1 cellular context compared by ENCODE assay signal in the genomic region with DNA sequence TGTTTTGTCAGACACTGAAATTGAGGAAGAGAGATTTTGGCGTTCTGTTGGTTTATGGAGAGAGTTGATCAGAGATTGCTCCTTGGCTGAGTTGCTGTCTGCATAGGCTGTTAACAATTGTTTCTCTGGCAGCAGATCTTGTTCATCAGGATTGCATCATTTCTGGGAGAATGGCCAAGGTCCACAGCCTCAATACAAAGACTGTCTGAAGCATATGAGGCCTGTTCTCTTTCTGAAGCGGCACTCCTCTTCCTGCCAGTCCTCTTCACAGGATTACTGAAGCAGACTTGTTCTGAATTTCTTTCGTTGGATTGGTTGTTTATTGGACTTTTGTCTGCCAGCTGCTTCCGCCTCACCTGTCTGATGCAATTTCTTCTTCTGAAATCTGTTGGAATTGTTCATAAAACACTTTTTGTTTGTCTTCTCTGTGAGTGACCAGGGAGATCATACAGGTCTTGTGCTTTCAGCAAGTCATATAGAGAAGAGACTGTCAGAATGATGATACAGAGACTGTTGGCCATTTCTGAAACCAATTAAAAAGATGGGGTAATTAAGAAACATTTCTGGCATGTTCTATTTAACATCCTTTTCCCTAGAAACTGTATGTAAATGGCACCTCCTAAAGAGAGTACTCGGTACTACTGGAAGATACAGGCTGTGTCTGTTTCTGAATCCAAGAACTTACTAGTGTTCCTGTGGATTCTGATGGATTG.
A peak's percentile ranks its signal among the peaks of the same experiment; 100 is the strongest.
TF ChIP-seq lines count a peak whose summit lies in the region.

No MANE protein-coding gene starts in this region.

TF ChIP-seq in HEK293, 187 proteins besides CTCF, POLR2A, EP300 and RAD21 (continued from another document and continues in another):
- TF ChIP-seq, protein P1, sequence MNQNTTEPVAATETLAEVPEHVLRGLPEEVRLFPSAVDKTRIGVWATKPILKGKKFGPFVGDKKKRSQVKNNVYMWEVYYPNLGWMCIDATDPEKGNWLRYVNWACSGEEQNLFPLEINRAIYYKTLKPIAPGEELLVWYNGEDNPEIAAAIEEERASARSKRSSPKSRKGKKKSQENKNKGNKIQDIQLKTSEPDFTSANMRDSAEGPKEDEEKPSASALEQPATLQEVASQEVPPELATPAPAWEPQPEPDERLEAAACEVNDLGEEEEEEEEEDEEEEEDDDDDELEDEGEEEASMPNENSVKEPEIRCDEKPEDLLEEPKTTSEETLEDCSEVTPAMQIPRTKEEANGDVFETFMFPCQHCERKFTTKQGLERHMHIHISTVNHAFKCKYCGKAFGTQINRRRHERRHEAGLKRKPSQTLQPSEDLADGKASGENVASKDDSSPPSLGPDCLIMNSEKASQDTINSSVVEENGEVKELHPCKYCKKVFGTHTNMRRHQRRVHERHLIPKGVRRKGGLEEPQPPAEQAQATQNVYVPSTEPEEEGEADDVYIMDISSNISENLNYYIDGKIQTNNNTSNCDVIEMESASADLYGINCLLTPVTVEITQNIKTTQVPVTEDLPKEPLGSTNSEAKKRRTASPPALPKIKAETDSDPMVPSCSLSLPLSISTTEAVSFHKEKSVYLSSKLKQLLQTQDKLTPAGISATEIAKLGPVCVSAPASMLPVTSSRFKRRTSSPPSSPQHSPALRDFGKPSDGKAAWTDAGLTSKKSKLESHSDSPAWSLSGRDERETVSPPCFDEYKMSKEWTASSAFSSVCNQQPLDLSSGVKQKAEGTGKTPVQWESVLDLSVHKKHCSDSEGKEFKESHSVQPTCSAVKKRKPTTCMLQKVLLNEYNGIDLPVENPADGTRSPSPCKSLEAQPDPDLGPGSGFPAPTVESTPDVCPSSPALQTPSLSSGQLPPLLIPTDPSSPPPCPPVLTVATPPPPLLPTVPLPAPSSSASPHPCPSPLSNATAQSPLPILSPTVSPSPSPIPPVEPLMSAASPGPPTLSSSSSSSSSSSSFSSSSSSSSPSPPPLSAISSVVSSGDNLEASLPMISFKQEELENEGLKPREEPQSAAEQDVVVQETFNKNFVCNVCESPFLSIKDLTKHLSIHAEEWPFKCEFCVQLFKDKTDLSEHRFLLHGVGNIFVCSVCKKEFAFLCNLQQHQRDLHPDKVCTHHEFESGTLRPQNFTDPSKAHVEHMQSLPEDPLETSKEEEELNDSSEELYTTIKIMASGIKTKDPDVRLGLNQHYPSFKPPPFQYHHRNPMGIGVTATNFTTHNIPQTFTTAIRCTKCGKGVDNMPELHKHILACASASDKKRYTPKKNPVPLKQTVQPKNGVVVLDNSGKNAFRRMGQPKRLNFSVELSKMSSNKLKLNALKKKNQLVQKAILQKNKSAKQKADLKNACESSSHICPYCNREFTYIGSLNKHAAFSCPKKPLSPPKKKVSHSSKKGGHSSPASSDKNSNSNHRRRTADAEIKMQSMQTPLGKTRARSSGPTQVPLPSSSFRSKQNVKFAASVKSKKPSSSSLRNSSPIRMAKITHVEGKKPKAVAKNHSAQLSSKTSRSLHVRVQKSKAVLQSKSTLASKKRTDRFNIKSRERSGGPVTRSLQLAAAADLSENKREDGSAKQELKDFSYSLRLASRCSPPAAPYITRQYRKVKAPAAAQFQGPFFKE (tag by site-specific recombination; IDR thresholded peaks at IDR 0.05; ENCODE audit: borderline replicate concordance), result no peak
- TF ChIP-seq, protein P2, sequence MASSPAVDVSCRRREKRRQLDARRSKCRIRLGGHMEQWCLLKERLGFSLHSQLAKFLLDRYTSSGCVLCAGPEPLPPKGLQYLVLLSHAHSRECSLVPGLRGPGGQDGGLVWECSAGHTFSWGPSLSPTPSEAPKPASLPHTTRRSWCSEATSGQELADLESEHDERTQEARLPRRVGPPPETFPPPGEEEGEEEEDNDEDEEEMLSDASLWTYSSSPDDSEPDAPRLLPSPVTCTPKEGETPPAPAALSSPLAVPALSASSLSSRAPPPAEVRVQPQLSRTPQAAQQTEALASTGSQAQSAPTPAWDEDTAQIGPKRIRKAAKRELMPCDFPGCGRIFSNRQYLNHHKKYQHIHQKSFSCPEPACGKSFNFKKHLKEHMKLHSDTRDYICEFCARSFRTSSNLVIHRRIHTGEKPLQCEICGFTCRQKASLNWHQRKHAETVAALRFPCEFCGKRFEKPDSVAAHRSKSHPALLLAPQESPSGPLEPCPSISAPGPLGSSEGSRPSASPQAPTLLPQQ (tag by site-specific recombination; IDR thresholded peaks at IDR 0.05), result peak; percentile 61; the same call in 1 of the 2 replicates
- TF ChIP-seq, protein P3, sequence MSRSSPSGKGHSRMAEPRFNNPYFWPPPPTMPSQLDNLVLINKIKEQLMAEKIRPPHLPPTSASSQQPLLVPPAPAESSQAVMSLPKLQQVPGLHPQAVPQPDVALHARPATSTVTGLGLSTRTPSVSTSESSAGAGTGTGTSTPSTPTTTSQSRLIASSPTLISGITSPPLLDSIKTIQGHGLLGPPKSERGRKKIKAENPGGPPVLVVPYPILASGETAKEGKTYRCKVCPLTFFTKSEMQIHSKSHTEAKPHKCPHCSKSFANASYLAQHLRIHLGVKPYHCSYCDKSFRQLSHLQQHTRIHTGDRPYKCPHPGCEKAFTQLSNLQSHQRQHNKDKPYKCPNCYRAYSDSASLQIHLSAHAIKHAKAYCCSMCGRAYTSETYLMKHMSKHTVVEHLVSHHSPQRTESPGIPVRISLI (tag by site-specific recombination; IDR thresholded peaks at IDR 0.05), result no peak
- TF ChIP-seq ZBTB21 (tag by site-specific recombination; IDR thresholded peaks at IDR 0.05), result 0 out of 2 replicates have a peak, but pooled peaks have one; percentile 17
- peak; percentile 75 for TF ChIP-seq ZNF366 (tag by site-specific recombination; conservative IDR thresholded peaks at IDR 0.05)
- no peak for TF ChIP-seq ZNF670 (tag by site-specific recombination; IDR thresholded peaks at IDR 0.05; ENCODE audit: low read depth)
- no peak for TF ChIP-seq ZIC2 (tag by site-specific recombination; IDR thresholded peaks at IDR 0.05)
- TF ChIP-seq, protein P4, sequence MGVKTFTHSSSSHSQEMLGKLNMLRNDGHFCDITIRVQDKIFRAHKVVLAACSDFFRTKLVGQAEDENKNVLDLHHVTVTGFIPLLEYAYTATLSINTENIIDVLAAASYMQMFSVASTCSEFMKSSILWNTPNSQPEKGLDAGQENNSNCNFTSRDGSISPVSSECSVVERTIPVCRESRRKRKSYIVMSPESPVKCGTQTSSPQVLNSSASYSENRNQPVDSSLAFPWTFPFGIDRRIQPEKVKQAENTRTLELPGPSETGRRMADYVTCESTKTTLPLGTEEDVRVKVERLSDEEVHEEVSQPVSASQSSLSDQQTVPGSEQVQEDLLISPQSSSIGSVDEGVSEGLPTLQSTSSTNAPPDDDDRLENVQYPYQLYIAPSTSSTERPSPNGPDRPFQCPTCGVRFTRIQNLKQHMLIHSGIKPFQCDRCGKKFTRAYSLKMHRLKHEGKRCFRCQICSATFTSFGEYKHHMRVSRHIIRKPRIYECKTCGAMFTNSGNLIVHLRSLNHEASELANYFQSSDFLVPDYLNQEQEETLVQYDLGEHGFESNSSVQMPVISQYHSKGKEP (tag by site-specific recombination; IDR thresholded peaks at IDR 0.05), result peak; percentile 86
- TF ChIP-seq, protein P5, sequence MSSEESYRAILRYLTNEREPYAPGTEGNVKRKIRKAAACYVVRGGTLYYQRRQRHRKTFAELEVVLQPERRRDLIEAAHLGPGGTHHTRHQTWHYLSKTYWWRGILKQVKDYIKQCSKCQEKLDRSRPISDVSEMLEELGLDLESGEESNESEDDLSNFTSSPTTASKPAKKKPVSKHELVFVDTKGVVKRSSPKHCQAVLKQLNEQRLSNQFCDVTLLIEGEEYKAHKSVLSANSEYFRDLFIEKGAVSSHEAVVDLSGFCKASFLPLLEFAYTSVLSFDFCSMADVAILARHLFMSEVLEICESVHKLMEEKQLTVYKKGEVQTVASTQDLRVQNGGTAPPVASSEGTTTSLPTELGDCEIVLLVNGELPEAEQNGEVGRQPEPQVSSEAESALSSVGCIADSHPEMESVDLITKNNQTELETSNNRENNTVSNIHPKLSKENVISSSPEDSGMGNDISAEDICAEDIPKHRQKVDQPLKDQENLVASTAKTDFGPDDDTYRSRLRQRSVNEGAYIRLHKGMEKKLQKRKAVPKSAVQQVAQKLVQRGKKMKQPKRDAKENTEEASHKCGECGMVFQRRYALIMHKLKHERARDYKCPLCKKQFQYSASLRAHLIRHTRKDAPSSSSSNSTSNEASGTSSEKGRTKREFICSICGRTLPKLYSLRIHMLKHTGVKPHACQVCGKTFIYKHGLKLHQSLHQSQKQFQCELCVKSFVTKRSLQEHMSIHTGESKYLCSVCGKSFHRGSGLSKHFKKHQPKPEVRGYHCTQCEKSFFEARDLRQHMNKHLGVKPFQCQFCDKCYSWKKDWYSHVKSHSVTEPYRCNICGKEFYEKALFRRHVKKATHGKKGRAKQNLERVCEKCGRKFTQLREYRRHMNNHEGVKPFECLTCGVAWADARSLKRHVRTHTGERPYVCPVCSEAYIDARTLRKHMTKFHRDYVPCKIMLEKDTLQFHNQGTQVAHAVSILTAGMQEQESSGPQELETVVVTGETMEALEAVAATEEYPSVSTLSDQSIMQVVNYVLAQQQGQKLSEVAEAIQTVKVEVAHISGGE (tag by site-specific recombination; conservative IDR thresholded peaks at IDR 0.05; ENCODE audit: low read depth), result no peak
- TF ChIP-seq ZSCAN30 (tag by site-specific recombination; IDR thresholded peaks at IDR 0.05), result peak; percentile 88; the same call in 1 of the 2 replicates
- TF ChIP-seq ZNF202 (tag by site-specific recombination; IDR thresholded peaks at IDR 0.05; ENCODE audit: borderline replicate concordance), result no peak
- no peak for TF ChIP-seq ZNF184 (tag by site-specific recombination; IDR thresholded peaks at IDR 0.05)
- 0 out of 2 replicates have a peak, but pooled peaks have one; percentile 8 for TF ChIP-seq ZNF341 (tag by site-specific recombination; IDR thresholded peaks at IDR 0.05; ENCODE audit: low read depth)
- no peak for TF ChIP-seq ZNF621 (tag by site-specific recombination; IDR thresholded peaks at IDR 0.05)
- peak; percentile 45 for TF ChIP-seq ZSCAN4 (tag by site-specific recombination; IDR thresholded peaks at IDR 0.05)
- TF ChIP-seq ZNF311 (tag by site-specific recombination; IDR thresholded peaks at IDR 0.05; ENCODE audit: borderline replicate concordance), result no peak
- peak; percentile 76 for TF ChIP-seq FEZF1 (tag by site-specific recombination; IDR thresholded peaks at IDR 0.05)
- no peak for TF ChIP-seq GLI2 (tag by site-specific recombination; IDR thresholded peaks at IDR 0.05; ENCODE audit: borderline replicate concordance, low read depth)
- peak; percentile 90 for TF ChIP-seq PRDM1 (tag by site-specific recombination; IDR thresholded peaks at IDR 0.05)
- no peak for TF ChIP-seq ZNF530 (tag by site-specific recombination; IDR thresholded peaks at IDR 0.05; ENCODE audit: low read depth)
- TF ChIP-seq ZXDB (tag by site-specific recombination; IDR thresholded peaks at IDR 0.05), result peak; percentile 55
- TF ChIP-seq, protein P6, sequence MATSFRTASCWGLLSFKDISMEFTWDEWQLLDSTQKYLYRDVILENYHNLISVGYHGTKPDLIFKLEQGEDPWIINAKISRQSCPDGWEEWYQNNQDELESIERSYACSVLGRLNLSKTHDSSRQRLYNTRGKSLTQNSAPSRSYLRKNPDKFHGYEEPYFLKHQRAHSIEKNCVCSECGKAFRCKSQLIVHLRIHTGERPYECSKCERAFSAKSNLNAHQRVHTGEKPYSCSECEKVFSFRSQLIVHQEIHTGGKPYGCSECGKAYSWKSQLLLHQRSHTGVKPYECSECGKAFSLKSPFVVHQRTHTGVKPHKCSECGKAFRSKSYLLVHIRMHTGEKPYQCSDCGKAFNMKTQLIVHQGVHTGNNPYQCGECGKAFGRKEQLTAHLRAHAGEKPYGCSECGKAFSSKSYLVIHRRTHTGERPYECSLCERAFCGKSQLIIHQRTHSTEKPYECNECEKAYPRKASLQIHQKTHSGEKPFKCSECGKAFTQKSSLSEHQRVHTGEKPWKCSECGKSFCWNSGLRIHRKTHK (tag by site-specific recombination; IDR thresholded peaks at IDR 0.05), result no peak
- TF ChIP-seq, protein P7, sequence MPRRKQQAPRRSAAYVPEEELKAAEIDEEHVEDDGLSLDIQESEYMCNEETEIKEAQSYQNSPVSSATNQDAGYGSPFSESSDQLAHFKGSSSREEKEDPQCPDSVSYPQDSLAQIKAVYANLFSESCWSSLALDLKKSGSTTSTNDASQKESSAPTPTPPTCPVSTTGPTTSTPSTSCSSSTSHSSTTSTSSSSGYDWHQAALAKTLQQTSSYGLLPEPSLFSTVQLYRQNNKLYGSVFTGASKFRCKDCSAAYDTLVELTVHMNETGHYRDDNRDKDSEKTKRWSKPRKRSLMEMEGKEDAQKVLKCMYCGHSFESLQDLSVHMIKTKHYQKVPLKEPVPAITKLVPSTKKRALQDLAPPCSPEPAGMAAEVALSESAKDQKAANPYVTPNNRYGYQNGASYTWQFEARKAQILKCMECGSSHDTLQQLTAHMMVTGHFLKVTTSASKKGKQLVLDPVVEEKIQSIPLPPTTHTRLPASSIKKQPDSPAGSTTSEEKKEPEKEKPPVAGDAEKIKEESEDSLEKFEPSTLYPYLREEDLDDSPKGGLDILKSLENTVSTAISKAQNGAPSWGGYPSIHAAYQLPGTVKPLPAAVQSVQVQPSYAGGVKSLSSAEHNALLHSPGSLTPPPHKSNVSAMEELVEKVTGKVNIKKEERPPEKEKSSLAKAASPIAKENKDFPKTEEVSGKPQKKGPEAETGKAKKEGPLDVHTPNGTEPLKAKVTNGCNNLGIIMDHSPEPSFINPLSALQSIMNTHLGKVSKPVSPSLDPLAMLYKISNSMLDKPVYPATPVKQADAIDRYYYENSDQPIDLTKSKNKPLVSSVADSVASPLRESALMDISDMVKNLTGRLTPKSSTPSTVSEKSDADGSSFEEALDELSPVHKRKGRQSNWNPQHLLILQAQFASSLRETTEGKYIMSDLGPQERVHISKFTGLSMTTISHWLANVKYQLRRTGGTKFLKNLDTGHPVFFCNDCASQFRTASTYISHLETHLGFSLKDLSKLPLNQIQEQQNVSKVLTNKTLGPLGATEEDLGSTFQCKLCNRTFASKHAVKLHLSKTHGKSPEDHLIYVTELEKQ (tag by site-specific recombination; IDR thresholded peaks at IDR 0.05; ENCODE audit: borderline replicate concordance), result peak; percentile 33; the same call in 1 of the 2 replicates
- TF ChIP-seq ZNF280C (tag by site-specific recombination; IDR thresholded peaks at IDR 0.05), result no peak
- TF ChIP-seq ZNF664 (tag by site-specific recombination; IDR thresholded peaks at IDR 0.05), result no peak; the same call in 1 of the 2 replicates
- TF ChIP-seq ZNF248 (tag by site-specific recombination; IDR thresholded peaks at IDR 0.05), result no peak
